ENCODE assay signal across 16 cellular contexts in genomic region chr2:175057078-175057685, GRCh38.
"Had no signal": no experiment of that assay in that cellular context is flagged by ENCODE, and none has a peak within 500 bp of the region (broad histone marks: within the 10 kb centered on the region; RNA-seq: fewer than 3 reads in every experiment).

No MANE protein-coding gene starts in this region.

- H3K27me3 Mint-ChIP-seq: activated CD4-positive, alpha-beta memory T cell treated with anti-CD3 and anti-CD28 coated beads, Interleukin-2, amount 10 ng/mL, durations not matched to agents 7 days and 5 days; activated naive CD8-positive, alpha-beta T cell treated with anti-CD3 and anti-CD28 coated beads, Interleukin-2, amount 50 U/mL, for 24 hours; central memory CD8-positive, alpha-beta T cell; effector memory CD8-positive, alpha-beta T cell had no signal

- H3K4me3 Mint-ChIP-seq: activated CD4-positive, alpha-beta memory T cell treated with anti-CD3 and anti-CD28 coated beads, Interleukin-2, amount 10 ng/mL, durations not matched to agents 7 days and 5 days; activated naive CD8-positive, alpha-beta T cell treated with anti-CD3 and anti-CD28 coated beads, Interleukin-2, amount 50 U/mL, for 24 hours; central memory CD8-positive, alpha-beta T cell; effector memory CD8-positive, alpha-beta T cell; neural crest cell had no signal

- H3K27me3 ChIP-seq: body of pancreas, ovary, tibial artery, uterus had no signal

- H3K4me1 ChIP-seq: tibial artery, uterus had no signal

- H3K36me3 ChIP-seq: ovary, uterus had no signal

- ATAC-seq: activated naive CD8-positive, alpha-beta T cell treated with anti-CD3 and anti-CD28 coated beads, Interleukin-2, amount 50 U/mL, for 24 hours; body of pancreas; effector memory CD8-positive, alpha-beta T cell; left ventricle myocardium superior had no signal

- H3K27ac ChIP-seq: body of pancreas, ovary, skin epidermis, tibial artery, uterus had no signal

- DNase-seq: activated CD4-positive, alpha-beta memory T cell treated with anti-CD3 and anti-CD28 coated beads, Interleukin-2, amount 10 ng/mL, durations not matched to agents 7 days and 5 days; activated CD8-positive, alpha-beta memory T cell treated with anti-CD3 and anti-CD28 coated beads, Interleukin-2, amount 50 U/mL, for 4 hours; activated naive CD4-positive, alpha-beta T cell; activated naive CD8-positive, alpha-beta T cell treated with anti-CD3 and anti-CD28 coated beads, Interleukin-2, amount 50 U/mL, for 24 hours; body of pancreas; effector memory CD8-positive, alpha-beta T cell; hypothalamus; kidney; left ventricle myocardium superior; ovary; T-helper 9 cell; tibial artery; uterus had no signal

- H3K4me1 Mint-ChIP-seq: activated CD4-positive, alpha-beta memory T cell treated with anti-CD3 and anti-CD28 coated beads, Interleukin-2, amount 10 ng/mL, durations not matched to agents 7 days and 5 days; activated naive CD8-positive, alpha-beta T cell treated with anti-CD3 and anti-CD28 coated beads, Interleukin-2, amount 50 U/mL, for 24 hours; central memory CD8-positive, alpha-beta T cell; neural crest cell had no signal

- H3K4me3 ChIP-seq: body of pancreas, ovary, skin epidermis, tibial artery, uterus had no signal

- H3K9me3 Mint-ChIP-seq: activated CD4-positive, alpha-beta memory T cell treated with anti-CD3 and anti-CD28 coated beads, Interleukin-2, amount 10 ng/mL, durations not matched to agents 7 days and 5 days; activated naive CD8-positive, alpha-beta T cell treated with anti-CD3 and anti-CD28 coated beads, Interleukin-2, amount 50 U/mL, for 24 hours; central memory CD8-positive, alpha-beta T cell; effector memory CD8-positive, alpha-beta T cell had no signal

- H3K9me3 ChIP-seq: body of pancreas, ovary, tibial artery, uterus had no signal

- H3K27ac Mint-ChIP-seq: activated CD4-positive, alpha-beta memory T cell treated with anti-CD3 and anti-CD28 coated beads, Interleukin-2, amount 10 ng/mL, durations not matched to agents 7 days and 5 days; activated naive CD8-positive, alpha-beta T cell treated with anti-CD3 and anti-CD28 coated beads, Interleukin-2, amount 50 U/mL, for 24 hours; effector memory CD8-positive, alpha-beta T cell had no signal
